8 cellular contexts compared by ENCODE assay signal in genomic region chr1:147890177-147890790, GRCh38. TPM values are rescaled to one million over a fixed set of nuclear protein-coding genes. Genes with fewer than 3 reads are reported as not detected.
DNase-seq lines count a peak whose midpoint lies in the region; ATAC-seq and TF ChIP-seq lines count a peak whose summit lies in the region.

No MANE protein-coding gene starts in this region.

- H3K4me1 ChIP-seq in A673 (ENCODE audit: insufficient read depth, low read length, poor library complexity, severe bottlenecking) (no peaks in the 10 kb centered on the region), adrenal gland (replicated peaks in 1 of 2) (no peaks in the 10 kb centered on the region)

- H3K36me3 ChIP-seq in A673 (ENCODE audit: insufficient read depth, low read length, poor library complexity, severe bottlenecking) (no peaks in the 10 kb centered on the region), adrenal gland (replicated peaks in 1 of 2) (no peaks in the 10 kb centered on the region)

- intact Hi-C loops in A673 (cut with micrococcal nuclease; ENCODE audit: unreplicated experiment) (loop anchor here (1.0 to 5.0 kb wide), 4 partner anchors 166 to 618 kb away; no protein-coding TSS in a partner anchor), adrenal gland (cut with DNase I) (loop anchor here (5.0 kb wide), 2 partner anchors 168 to 248 kb away; no protein-coding TSS in a partner anchor)

- H3K4me3 ChIP-seq in A673 (ENCODE audit: low read depth, low read length, poor library complexity, severe bottlenecking) (no peak overlapping the region), LNCaP clone FGC (ENCODE audit: low read depth, low read length) (no peak overlapping the region), adrenal gland (no peak overlapping the region)

- POLR2A ChIA-PET in A673 (lab: Charles Lee; ENCODE audit: low non-redundant PET), result no interaction called here

- H3K9me3 ChIP-seq in A673 (ENCODE audit: low read depth, low read length, poor library complexity, severe bottlenecking) (no peaks in the 10 kb centered on the region), adrenal gland (replicated peaks in 1 of 3) (no peaks in the 10 kb centered on the region)

- H3K27ac ChIP-seq in A673 (ENCODE audit: low read depth, low read length, poor library complexity, severe bottlenecking) (no peak overlapping the region), adrenal gland (no peak overlapping the region)

- no peak for TF ChIP-seq POLR2A in adrenal gland (IDR thresholded peaks at IDR 0.05)

- TF ChIP-seq CTCF in A673 (conservative IDR thresholded peaks at IDR 0.05; ENCODE audit: low read depth, low read length) (peak; percentile 80), GM13977 (IDR thresholded peaks at IDR 0.05; ENCODE audit: extremely low read depth, insufficient read depth, missing control alignments) (peak; percentile 85), LNCaP clone FGC (IDR thresholded peaks at IDR 0.05; ENCODE audit: control insufficient read depth, extremely low read depth, insufficient read depth) (peak; percentile 55), adrenal gland (IDR thresholded peaks at IDR 0.05) (peak; percentile 32 to 67 (median 51))

- no TSS peak for BruUV-seq in A673 (replicated peaks; lab: Mats Ljungman, UMichigan)

- no peak for ATAC-seq in HG03342 (IDR thresholded peaks at IDR 0.05; ENCODE audit: unreplicated experiment)

- CTCF ChIA-PET in A673 (lab: Charles Lee), result interaction anchor here (1.0 kb wide), 1 partner anchor 393 kb away, joined by 3 read pairs; no protein-coding TSS in a partner anchor

- 8 to 11% (median 9%) methylated on average over 10 to 12 of the region's 12 CpGs for WGBS in adrenal gland, 4 donors

- in situ Hi-C loops in GM13977 (cut with MboI; ENCODE audit: low pct_unique_long_range_greater_than_20kb, low sequenced_read_pairs, unreplicated experiment), result loop anchor here (25.0 kb wide), 1 partner anchor 603 kb away; no protein-coding TSS in a partner anchor

- DNase-seq in A673 (ENCODE audit: low spot score) (peak; percentile 80), GM13977 (ENCODE audit: low spot score) (peak; percentile 53), LNCaP clone FGC (ENCODE audit: low read depth) (peak; percentile 4), SW480 (ENCODE audit: low spot score) (peak; percentile 57), adrenal gland (peak; percentile 45 to 81 (median 77)), hypothalamus (lab: John Stamatoyannopoulos, UW) (peak in 29 of 51 donors; percentile 3 to 56 (median 18))
- peak; percentile 37 to 45 for DNase-seq in stimulated activated CD4-positive, alpha-beta T cell treated with anti-CD3 and anti-CD28 coated beads, Interleukin-15, amount 100 ng/mL, for 1 hour (ENCODE audit: low read depth in 1 of 2, low spot score in 1 of 2)

- H3K27me3 ChIP-seq in A673 (replicated peaks; ENCODE audit: insufficient read depth, low read depth, low read length, poor library complexity) (no peaks in the 10 kb centered on the region), adrenal gland (no peaks in the 10 kb centered on the region)

RNA-seq across cellular contexts. Expression of gene GJA8, which starts 12.3 kb away (rescaled TPM):
- not detected in 2 replicates for total RNA-seq in A673 (2021)
- total RNA-seq in adrenal gland, result not detected
- polyA plus RNA-seq in adrenal gland, result not detected

RNA-seq across cellular contexts. Expression of gene GPR89B, which starts 37.9 kb away (rescaled TPM):
- total RNA-seq in A673 (2021) (11.5 and 11.8 TPM in 2 replicates), adrenal gland (10 to 100 TPM in 5 of 8 donors, 1 to 10 TPM in 3; 2.2 to 14.7 (median 11.3) TPM)
- polyA plus RNA-seq in adrenal gland, result 10 to 100 TPM; 12.5 to 22.1 (median 17.6) TPM

Comparison
In these comparisons a context has a peak if more than half of its experiments do, and no peak if none do; other contexts are left out.
1. DNase-seq: peak in every context shown above with its lines; median percentile 80 in A673; 77 in adrenal gland; 57 in SW480; 53 in GM13977; 41 in stimulated activated CD4-positive, alpha-beta T cell treated with anti-CD3 and anti-CD28 coated beads, Interleukin-15, amount 100 ng/mL, for 1 hour; 18 in hypothalamus; 4 in LNCaP clone FGC.